8 cellular contexts compared by ENCODE assay signal in genomic region chr3:17741621-17742091, GRCh38. TPM values are rescaled to one million over a fixed set of nuclear protein-coding genes. Genes with fewer than 3 reads are reported as not detected.
DNase-seq lines count a peak whose midpoint lies in the region; ATAC-seq and TF ChIP-seq lines count a peak whose summit lies in the region.

No MANE protein-coding gene starts in this region.

- H3K27me3 ChIP-seq in ACC112 (ENCODE audit: insufficient read depth, low read length) (no peaks in the 10 kb centered on the region), skeletal muscle satellite cell (ENCODE audit: control insufficient read depth, insufficient read depth, low read length) (no peaks in the 10 kb centered on the region)

- H3K4me2 ChIP-seq in skeletal muscle satellite cell (ENCODE audit: low read length): peak overlapping the region; percentile 91

- peaks cover 44% of the 10 kb centered on the region for H3K79me2 ChIP-seq in ACC112 (ENCODE audit: control insufficient read depth, insufficient read depth, low read length, unreplicated experiment)

- peak overlapping the region; percentile 90 for H3K9ac ChIP-seq in skeletal muscle satellite cell (ENCODE audit: low read depth, low read length)

- H3K27me3 Mint-ChIP-seq in glutamatergic neuron (ENCODE audit: unreplicated experiment): no peaks in the 10 kb centered on the region

- no peak for TF ChIP-seq CTCF in VCaP (conservative IDR thresholded peaks at IDR 0.05)
- TF ChIP-seq CTCF in glutamatergic neuron (IDR thresholded peaks at IDR 0.05; ENCODE audit: partially characterized antibody, unreplicated experiment): no peak

- peak overlapping the region; percentile 93 for H3K4me3 Mint-ChIP-seq in glutamatergic neuron (ENCODE audit: unreplicated experiment)

- H3K27ac ChIP-seq in ACC112 (ENCODE audit: low read depth, low read length): peak overlapping the region; percentile 88
- H3K27ac ChIP-seq in VCaP: peak overlapping the region; percentile 100

- CTCF ChIA-PET in HEK293T (lab: Yijun Ruan, JAX): no interaction called here

- DNase-seq in HEK293T (ENCODE audit: extremely low spot score) (no peak), glutamatergic neuron (no peak), NCI-H2171 (lab: John Stamatoyannopoulos, UW) (no peak)
- no peak for DNase-seq in activated CD4-positive, CD25-positive, alpha-beta regulatory T cell (lab: John Stamatoyannopoulos, UW)

- H3K4me1 Mint-ChIP-seq in glutamatergic neuron (ENCODE audit: low read depth, unreplicated experiment): peaks cover 11% of the 10 kb centered on the region

- POLR2A ChIA-PET in HEK293T (lab: Yijun Ruan, JAX): interaction anchor here (0.6 to 2.9 kb wide), 4 partner anchors 11 to 95 kb away, joined by 3 to 16 read pairs (median 6); no protein-coding TSS in a partner anchor

- peaks cover 20% of the 10 kb centered on the region for H3K4me1 ChIP-seq in ACC112 (ENCODE audit: control insufficient read depth, insufficient read depth, low read length, unreplicated experiment)
- peaks cover 25% of the 10 kb centered on the region for H3K4me1 ChIP-seq in skeletal muscle satellite cell (ENCODE audit: control insufficient read depth, insufficient read depth, low read length)

- no peaks in the 10 kb centered on the region for H3K36me3 Mint-ChIP-seq in glutamatergic neuron (ENCODE audit: unreplicated experiment)

- ATAC-seq in HG03439 (IDR thresholded peaks at IDR 0.05; ENCODE audit: unreplicated experiment): no peak

- peak overlapping the region; percentile 80 for H3K27ac Mint-ChIP-seq in glutamatergic neuron (ENCODE audit: unreplicated experiment)

- peak overlapping the region; percentile 70 for H2AFZ ChIP-seq in ACC112 (ENCODE audit: low read length, unreplicated experiment)

- H3K36me3 ChIP-seq in ACC112 (ENCODE audit: insufficient read depth, low read length) (no peaks in the 10 kb centered on the region), skeletal muscle satellite cell (ENCODE audit: insufficient read depth, low read length) (no peaks in the 10 kb centered on the region)

- peaks cover 2% of the 10 kb centered on the region for H3K9me3 Mint-ChIP-seq in glutamatergic neuron (ENCODE audit: unreplicated experiment)

- H3K4me3 ChIP-seq in ACC112 (ENCODE audit: low read depth, low read length) (peak overlapping the region; percentile 84), skeletal muscle satellite cell (ENCODE audit: low read length) (peak overlapping the region; percentile 77)

- no peaks in the 10 kb centered on the region for H3K9me3 ChIP-seq in skeletal muscle satellite cell (replicated peaks; ENCODE audit: low read length)

TF ChIP-seq in HEK293T, 16 proteins besides CTCF, POLR2A, EP300 and RAD21:
- TF ChIP-seq ARNT (IDR thresholded peaks at IDR 0.05): no peak
- TF ChIP-seq ZNF384 (IDR thresholded peaks at IDR 0.05): peak; percentile 93
- 0 out of 2 replicates have a peak, but pooled peaks have one; percentile 32 for TF ChIP-seq ELF4 (IDR thresholded peaks at IDR 0.05)
- TF ChIP-seq FOXM1 (IDR thresholded peaks at IDR 0.05; ENCODE audit: borderline replicate concordance): no peak
- TF ChIP-seq SUZ12 (IDR thresholded peaks at IDR 0.05): no peak

RNA-seq across cellular contexts. Expression of gene TBC1D5, which starts 0.8 kb away (rescaled TPM):
- total RNA-seq in glutamatergic neuron (ENCODE audit: unreplicated experiment): 40.2 TPM
- total RNA-seq in skeletal muscle satellite cell (2012; rRNA removed): 67.2 and 68.8 TPM in 2 replicates
